ENCODE assay signal across 1 cellular context in the genomic region with DNA sequence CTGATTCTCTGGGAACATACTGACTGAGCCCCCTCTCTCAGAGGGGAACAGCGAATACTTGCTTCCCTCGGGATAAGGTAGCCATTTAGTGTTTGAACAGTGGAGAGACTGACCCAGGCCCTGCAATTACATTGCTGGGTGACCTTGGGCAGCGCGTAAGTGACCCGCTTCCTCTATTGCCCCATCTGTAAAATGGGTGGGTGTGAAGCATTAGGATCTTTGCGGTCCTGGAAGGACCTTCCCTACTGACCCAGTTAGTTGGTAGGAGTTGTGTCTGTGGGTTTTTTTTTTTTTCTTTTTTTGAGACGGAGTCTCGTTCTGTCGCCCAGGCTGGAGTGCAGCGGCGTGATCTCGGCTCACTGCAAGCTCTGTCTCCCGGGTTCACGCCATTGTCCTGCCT.
TF ChIP-seq lines count a peak whose summit lies in the region.

No MANE protein-coding gene starts in this region.

TF ChIP-seq in K562, 482 proteins besides CTCF, POLR2A, EP300 and RAD21 (continued from another document):
- TF ChIP-seq KDM5B (IDR thresholded peaks at IDR 0.05; ENCODE audit: insufficient replicate concordance, low read depth, low read length) = no peak
- TF ChIP-seq, protein P1, sequence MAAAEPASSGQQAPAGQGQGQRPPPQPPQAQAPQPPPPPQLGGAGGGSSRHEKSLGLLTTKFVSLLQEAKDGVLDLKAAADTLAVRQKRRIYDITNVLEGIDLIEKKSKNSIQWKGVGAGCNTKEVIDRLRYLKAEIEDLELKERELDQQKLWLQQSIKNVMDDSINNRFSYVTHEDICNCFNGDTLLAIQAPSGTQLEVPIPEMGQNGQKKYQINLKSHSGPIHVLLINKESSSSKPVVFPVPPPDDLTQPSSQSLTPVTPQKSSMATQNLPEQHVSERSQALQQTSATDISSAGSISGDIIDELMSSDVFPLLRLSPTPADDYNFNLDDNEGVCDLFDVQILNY (CRISPR knock-in tag; IDR thresholded peaks at IDR 0.05) = no peak
- no peak for TF ChIP-seq SRSF9 (IDR thresholded peaks at IDR 0.05; ENCODE audit: borderline replicate concordance, low read depth, low read length)
- 0 out of 2 replicates have a peak, but pooled peaks have one; percentile 50 for TF ChIP-seq GTF2E2 (tag; IDR thresholded peaks at IDR 0.05)
- TF ChIP-seq HMGN3 (IDR thresholded peaks at IDR 0.05; ENCODE audit: borderline replicate concordance, extremely low read depth, insufficient read length, low read depth, low read length) = no peak
- TF ChIP-seq NCOA6 (IDR thresholded peaks at IDR 0.05) = no peak
- no peak for TF ChIP-seq MAFF (IDR thresholded peaks at IDR 0.05; ENCODE audit: low read length)
- no peak for TF ChIP-seq RBFOX2 (IDR thresholded peaks at IDR 0.05; ENCODE audit: low read depth, low read length)
- TF ChIP-seq TRIM24 (IDR thresholded peaks at IDR 0.05) = peak in 1 of 2 experiments; percentile 15; a peak in 1 of 4 replicates
- TF ChIP-seq RCOR1 (IDR thresholded peaks at IDR 0.05; ENCODE audit: borderline replicate concordance in 1 of 2, low read depth in 2 of 2, low read length in 2 of 2) = peak in 1 of 2 experiments; percentile 82; a peak in 2 of 4 replicates
- TF ChIP-seq, protein P2, sequence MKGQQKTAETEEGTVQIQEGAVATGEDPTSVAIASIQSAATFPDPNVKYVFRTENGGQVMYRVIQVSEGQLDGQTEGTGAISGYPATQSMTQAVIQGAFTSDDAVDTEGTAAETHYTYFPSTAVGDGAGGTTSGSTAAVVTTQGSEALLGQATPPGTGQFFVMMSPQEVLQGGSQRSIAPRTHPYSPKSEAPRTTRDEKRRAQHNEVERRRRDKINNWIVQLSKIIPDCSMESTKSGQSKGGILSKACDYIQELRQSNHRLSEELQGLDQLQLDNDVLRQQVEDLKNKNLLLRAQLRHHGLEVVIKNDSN (CRISPR knock-in tag; IDR thresholded peaks at IDR 0.05) = no peak
- peak in 1 of 2 experiments; percentile 73; a peak in 1 of 3 replicates for TF ChIP-seq CBX3 (IDR thresholded peaks at IDR 0.05; ENCODE audit: borderline replicate concordance in 1 of 2, low read length in 2 of 2)
- peak; percentile 98 for TF ChIP-seq ZBTB33 (CRISPR knock-in tag; IDR thresholded peaks at IDR 0.05)
- no peak for TF ChIP-seq ZBTB17 (CRISPR knock-in tag; IDR thresholded peaks at IDR 0.05)
- no peak for TF ChIP-seq MYNN (IDR thresholded peaks at IDR 0.05)
- TF ChIP-seq MYNN (CRISPR knock-in tag; IDR thresholded peaks at IDR 0.05) = no peak
- TF ChIP-seq SPI1 (IDR thresholded peaks at IDR 0.05; ENCODE audit: borderline replicate concordance, low read depth, low read length) = 0 out of 2 replicates have a peak, but pooled peaks have one; percentile 30
- no peak for TF ChIP-seq RBBP5 (IDR thresholded peaks at IDR 0.05; ENCODE audit: borderline replicate concordance, insufficient read depth, low read length, poor library complexity, severe bottlenecking)
- TF ChIP-seq, protein P3, sequence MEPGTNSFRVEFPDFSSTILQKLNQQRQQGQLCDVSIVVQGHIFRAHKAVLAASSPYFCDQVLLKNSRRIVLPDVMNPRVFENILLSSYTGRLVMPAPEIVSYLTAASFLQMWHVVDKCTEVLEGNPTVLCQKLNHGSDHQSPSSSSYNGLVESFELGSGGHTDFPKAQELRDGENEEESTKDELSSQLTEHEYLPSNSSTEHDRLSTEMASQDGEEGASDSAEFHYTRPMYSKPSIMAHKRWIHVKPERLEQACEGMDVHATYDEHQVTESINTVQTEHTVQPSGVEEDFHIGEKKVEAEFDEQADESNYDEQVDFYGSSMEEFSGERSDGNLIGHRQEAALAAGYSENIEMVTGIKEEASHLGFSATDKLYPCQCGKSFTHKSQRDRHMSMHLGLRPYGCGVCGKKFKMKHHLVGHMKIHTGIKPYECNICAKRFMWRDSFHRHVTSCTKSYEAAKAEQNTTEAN (CRISPR knock-in tag; IDR thresholded peaks at IDR 0.05) = no peak
- peak; percentile 95 for TF ChIP-seq CBX1 (IDR thresholded peaks at IDR 0.05; ENCODE audit: low read depth)
- 0 out of 2 replicates have a peak, but pooled peaks have one; percentile 18 for TF ChIP-seq DIDO1 (tag; IDR thresholded peaks at IDR 0.05; ENCODE audit: low read depth)
- TF ChIP-seq, protein P4, sequence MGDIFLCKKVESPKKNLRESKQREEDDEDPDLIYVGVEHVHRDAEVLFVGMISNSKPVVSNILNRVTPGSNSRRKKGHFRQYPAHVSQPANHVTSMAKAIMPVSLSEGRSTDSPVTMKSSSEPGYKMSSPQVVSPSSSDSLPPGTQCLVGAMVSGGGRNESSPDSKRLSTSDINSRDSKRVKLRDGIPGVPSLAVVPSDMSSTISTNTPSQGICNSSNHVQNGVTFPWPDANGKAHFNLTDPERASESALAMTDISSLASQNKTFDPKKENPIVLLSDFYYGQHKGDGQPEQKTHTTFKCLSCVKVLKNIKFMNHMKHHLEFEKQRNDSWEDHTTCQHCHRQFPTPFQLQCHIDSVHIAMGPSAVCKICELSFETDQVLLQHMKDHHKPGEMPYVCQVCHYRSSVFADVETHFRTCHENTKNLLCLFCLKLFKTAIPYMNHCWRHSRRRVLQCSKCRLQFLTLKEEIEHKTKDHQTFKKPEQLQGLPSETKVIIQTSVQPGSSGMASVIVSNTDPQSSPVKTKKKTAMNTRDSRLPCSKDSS (IDR thresholded peaks at IDR 0.05; ENCODE audit: low read depth, partially characterized antibody) = no peak
- TF ChIP-seq ZNF511 (CRISPR knock-in tag; IDR thresholded peaks at IDR 0.05) = no peak
- TF ChIP-seq, protein P5, sequence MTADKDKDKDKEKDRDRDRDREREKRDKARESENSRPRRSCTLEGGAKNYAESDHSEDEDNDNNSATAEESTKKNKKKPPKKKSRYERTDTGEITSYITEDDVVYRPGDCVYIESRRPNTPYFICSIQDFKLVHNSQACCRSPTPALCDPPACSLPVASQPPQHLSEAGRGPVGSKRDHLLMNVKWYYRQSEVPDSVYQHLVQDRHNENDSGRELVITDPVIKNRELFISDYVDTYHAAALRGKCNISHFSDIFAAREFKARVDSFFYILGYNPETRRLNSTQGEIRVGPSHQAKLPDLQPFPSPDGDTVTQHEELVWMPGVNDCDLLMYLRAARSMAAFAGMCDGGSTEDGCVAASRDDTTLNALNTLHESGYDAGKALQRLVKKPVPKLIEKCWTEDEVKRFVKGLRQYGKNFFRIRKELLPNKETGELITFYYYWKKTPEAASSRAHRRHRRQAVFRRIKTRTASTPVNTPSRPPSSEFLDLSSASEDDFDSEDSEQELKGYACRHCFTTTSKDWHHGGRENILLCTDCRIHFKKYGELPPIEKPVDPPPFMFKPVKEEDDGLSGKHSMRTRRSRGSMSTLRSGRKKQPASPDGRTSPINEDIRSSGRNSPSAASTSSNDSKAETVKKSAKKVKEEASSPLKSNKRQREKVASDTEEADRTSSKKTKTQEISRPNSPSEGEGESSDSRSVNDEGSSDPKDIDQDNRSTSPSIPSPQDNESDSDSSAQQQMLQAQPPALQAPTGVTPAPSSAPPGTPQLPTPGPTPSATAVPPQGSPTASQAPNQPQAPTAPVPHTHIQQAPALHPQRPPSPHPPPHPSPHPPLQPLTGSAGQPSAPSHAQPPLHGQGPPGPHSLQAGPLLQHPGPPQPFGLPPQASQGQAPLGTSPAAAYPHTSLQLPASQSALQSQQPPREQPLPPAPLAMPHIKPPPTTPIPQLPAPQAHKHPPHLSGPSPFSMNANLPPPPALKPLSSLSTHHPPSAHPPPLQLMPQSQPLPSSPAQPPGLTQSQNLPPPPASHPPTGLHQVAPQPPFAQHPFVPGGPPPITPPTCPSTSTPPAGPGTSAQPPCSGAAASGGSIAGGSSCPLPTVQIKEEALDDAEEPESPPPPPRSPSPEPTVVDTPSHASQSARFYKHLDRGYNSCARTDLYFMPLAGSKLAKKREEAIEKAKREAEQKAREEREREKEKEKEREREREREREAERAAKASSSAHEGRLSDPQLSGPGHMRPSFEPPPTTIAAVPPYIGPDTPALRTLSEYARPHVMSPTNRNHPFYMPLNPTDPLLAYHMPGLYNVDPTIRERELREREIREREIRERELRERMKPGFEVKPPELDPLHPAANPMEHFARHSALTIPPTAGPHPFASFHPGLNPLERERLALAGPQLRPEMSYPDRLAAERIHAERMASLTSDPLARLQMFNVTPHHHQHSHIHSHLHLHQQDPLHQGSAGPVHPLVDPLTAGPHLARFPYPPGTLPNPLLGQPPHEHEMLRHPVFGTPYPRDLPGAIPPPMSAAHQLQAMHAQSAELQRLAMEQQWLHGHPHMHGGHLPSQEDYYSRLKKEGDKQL (CRISPR knock-in tag; IDR thresholded peaks at IDR 0.05; ENCODE audit: borderline replicate concordance) = no peak
- TF ChIP-seq U2AF2 (optimal IDR thresholded peaks at IDR 0.05; ENCODE audit: low read depth, low read length) = no peak
- TF ChIP-seq, protein P6, sequence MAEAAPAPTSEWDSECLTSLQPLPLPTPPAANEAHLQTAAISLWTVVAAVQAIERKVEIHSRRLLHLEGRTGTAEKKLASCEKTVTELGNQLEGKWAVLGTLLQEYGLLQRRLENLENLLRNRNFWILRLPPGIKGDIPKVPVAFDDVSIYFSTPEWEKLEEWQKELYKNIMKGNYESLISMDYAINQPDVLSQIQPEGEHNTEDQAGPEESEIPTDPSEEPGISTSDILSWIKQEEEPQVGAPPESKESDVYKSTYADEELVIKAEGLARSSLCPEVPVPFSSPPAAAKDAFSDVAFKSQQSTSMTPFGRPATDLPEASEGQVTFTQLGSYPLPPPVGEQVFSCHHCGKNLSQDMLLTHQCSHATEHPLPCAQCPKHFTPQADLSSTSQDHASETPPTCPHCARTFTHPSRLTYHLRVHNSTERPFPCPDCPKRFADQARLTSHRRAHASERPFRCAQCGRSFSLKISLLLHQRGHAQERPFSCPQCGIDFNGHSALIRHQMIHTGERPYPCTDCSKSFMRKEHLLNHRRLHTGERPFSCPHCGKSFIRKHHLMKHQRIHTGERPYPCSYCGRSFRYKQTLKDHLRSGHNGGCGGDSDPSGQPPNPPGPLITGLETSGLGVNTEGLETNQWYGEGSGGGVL (CRISPR knock-in tag; IDR thresholded peaks at IDR 0.05) = no peak
- TF ChIP-seq, protein P7, sequence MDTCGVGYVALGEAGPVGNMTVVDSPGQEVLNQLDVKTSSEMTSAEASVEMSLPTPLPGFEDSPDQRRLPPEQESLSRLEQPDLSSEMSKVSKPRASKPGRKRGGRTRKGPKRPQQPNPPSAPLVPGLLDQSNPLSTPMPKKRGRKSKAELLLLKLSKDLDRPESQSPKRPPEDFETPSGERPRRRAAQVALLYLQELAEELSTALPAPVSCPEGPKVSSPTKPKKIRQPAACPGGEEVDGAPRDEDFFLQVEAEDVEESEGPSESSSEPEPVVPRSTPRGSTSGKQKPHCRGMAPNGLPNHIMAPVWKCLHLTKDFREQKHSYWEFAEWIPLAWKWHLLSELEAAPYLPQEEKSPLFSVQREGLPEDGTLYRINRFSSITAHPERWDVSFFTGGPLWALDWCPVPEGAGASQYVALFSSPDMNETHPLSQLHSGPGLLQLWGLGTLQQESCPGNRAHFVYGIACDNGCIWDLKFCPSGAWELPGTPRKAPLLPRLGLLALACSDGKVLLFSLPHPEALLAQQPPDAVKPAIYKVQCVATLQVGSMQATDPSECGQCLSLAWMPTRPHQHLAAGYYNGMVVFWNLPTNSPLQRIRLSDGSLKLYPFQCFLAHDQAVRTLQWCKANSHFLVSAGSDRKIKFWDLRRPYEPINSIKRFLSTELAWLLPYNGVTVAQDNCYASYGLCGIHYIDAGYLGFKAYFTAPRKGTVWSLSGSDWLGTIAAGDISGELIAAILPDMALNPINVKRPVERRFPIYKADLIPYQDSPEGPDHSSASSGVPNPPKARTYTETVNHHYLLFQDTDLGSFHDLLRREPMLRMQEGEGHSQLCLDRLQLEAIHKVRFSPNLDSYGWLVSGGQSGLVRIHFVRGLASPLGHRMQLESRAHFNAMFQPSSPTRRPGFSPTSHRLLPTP (IDR thresholded peaks at IDR 0.05; ENCODE audit: borderline replicate concordance, extremely low read depth, insufficient read length) = no peak
- TF ChIP-seq PHB2 (IDR thresholded peaks at IDR 0.05; ENCODE audit: low read depth) = no peak
- no peak for TF ChIP-seq SP1 (CRISPR knock-in tag; IDR thresholded peaks at IDR 0.05)
- TF ChIP-seq CHCHD3 (CRISPR knock-in tag; IDR thresholded peaks at IDR 0.05) = no peak
- no peak for TF ChIP-seq ZC3H4 (CRISPR knock-in tag; IDR thresholded peaks at IDR 0.05; ENCODE audit: borderline replicate concordance)
- TF ChIP-seq KDM1A (IDR thresholded peaks at IDR 0.05) = peak; percentile 63 to 85; a peak in 3 of 4 replicates
- TF ChIP-seq ZNF408 (CRISPR knock-in tag; IDR thresholded peaks at IDR 0.05; ENCODE audit: low read depth) = no peak
- no peak for TF ChIP-seq OTX1 (CRISPR knock-in tag; IDR thresholded peaks at IDR 0.05)
- peak in 1 of 2 experiments; percentile 42; a peak in 1 of 4 replicates for TF ChIP-seq HDAC1 (IDR thresholded peaks at IDR 0.05)
